ENCODE assay signal across 36 cellular contexts in the genomic region with DNA sequence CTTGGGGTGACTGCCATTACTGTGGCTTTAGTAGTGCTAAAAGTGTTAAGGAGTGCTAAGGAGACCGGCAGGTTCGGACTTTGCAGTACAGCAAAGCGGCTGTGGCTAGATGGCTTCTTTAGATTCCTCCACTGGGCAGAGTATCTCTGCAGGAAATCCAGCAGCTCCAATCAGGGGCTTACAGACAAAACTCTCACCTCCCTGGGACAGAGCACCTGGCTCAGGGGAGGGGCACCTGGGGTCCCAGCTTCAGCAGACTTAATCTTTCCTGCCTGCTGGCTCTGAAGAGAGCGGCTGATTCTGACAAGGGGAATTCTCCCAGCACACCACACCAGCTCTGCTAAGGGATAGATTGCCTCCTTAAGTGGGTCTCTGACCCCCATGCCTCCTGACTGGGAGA.
"Had no signal": no experiment of that assay in that cellular context is flagged by ENCODE, and none has a peak within 500 bp of the region (broad histone marks: within the 10 kb centered on the region; RNA-seq: fewer than 3 reads in every experiment).

No MANE protein-coding gene starts in this region.

- H3K4me3 Mint-ChIP-seq: activated CD4-positive, alpha-beta memory T cell treated with anti-CD3 and anti-CD28 coated beads, Interleukin-2, amount 10 ng/mL, durations not matched to agents 7 days and 5 days; activated CD4-positive, alpha-beta T cell treated with anti-CD3 and anti-CD28 coated beads for 36 hours; activated CD4-positive, alpha-beta T cell treated with anti-CD3 and anti-CD28 coated beads, Interleukin-2, amount 10 ng/mL, durations not matched to agents 7 days and 5 days; activated CD8-positive, alpha-beta memory T cell treated with anti-CD3 and anti-CD28 coated beads, Interleukin-2, amount 10 ng/mL, durations not matched to agents 7 days and 5 days; activated CD8-positive, alpha-beta T cell treated with anti-CD3 and anti-CD28 coated beads, Interleukin-2, amount 10 ng/mL, durations not matched to agents 7 days and 5 days; activated naive CD4-positive, alpha-beta T cell treated with anti-CD3 and anti-CD28 coated beads, Interleukin-2, amount 10 ng/mL, durations not matched to agents 7 days and 5 days; activated naive CD4-positive, alpha-beta T cell treated with anti-CD3 and anti-CD28 coated beads, Interleukin-2, amount 50 U/mL, for 24 hours; activated naive CD8-positive, alpha-beta T cell; activated naive CD8-positive, alpha-beta T cell treated with anti-CD3 and anti-CD28 coated beads, Interleukin-2, amount 10 ng/mL, durations not matched to agents 7 days and 5 days; activated naive CD8-positive, alpha-beta T cell treated with anti-CD3 and anti-CD28 coated beads, Interleukin-2, amount 50 U/mL, for 24 hours; activated T-cell treated with anti-CD3 and anti-CD28 coated beads, Interleukin-2, amount 50 U/mL, for 24 hours; brain; central memory CD8-positive, alpha-beta T cell; T-helper 1 cell treated with Interleukin-12 subunit alpha and Interleukin-12 subunit beta and Interleukin-4 antibody, amounts not matched to agents 30 μg/mL and 1 μg/mL, for 36 hours; T-helper 2 cell treated with Interferon-gamma antibody and Interleukin-4, amounts not matched to agents 5 μg/mL and 100 μg/mL, for 36 hours had no signal

- DNase-seq: activated CD4-positive, alpha-beta memory T cell treated with anti-CD3 and anti-CD28 coated beads, Interleukin-2, amount 10 ng/mL, durations not matched to agents 7 days and 5 days; activated CD4-positive, alpha-beta T cell treated with anti-CD3 and anti-CD28 coated beads for 1 hour; activated CD4-positive, alpha-beta T cell treated with anti-CD3 and anti-CD28 coated beads for 36 hours; activated CD4-positive, alpha-beta T cell treated with anti-CD3 and anti-CD28 coated beads for 48 hours; activated CD4-positive, alpha-beta T cell treated with anti-CD3 and anti-CD28 coated beads, Interleukin-2, amount 10 ng/mL, durations not matched to agents 7 days and 5 days; activated CD4-positive, alpha-beta T cell treated with anti-CD3 and anti-CD28 coated beads, Interleukin-2, amount 50 U/mL, for 48 hours; activated CD4-positive, CD25-positive, alpha-beta regulatory T cell; activated CD8-positive, alpha-beta memory T cell treated with anti-CD3 and anti-CD28 coated beads for 24 hours; activated CD8-positive, alpha-beta memory T cell treated with anti-CD3 and anti-CD28 coated beads, Interleukin-2, amount 10 ng/mL, durations not matched to agents 7 days and 5 days; activated CD8-positive, alpha-beta memory T cell treated with anti-CD3 and anti-CD28 coated beads, Interleukin-2, amount 50 U/mL, for 48 hours; activated CD8-positive, alpha-beta T cell treated with anti-CD3 and anti-CD28 coated beads, Interleukin-2, amount 10 ng/mL, durations not matched to agents 7 days and 5 days; activated effector memory CD4-positive, alpha-beta T cell treated with Interleukin-2 at 50 U/mL for 16 hours; activated gamma-delta T cell; activated naive CD4-positive, alpha-beta T cell treated with anti-CD3 and anti-CD28 coated beads, Interleukin-2, amount 10 ng/mL, durations not matched to agents 7 days and 5 days; activated naive CD4-positive, alpha-beta T cell treated with Interleukin-2 at 50 U/mL for 16 hours; activated naive CD8-positive, alpha-beta T cell treated with anti-CD3 and anti-CD28 coated beads, Interleukin-2, amount 10 ng/mL, durations not matched to agents 7 days and 5 days; activated naive CD8-positive, alpha-beta T cell treated with anti-CD3 and anti-CD28 coated beads, Interleukin-2, amount 50 U/mL, for 24 hours; activated T-cell treated with anti-CD3 and anti-CD28 coated beads, Interleukin-2, amount 50 U/mL, for 24 hours; activated T-cell treated with anti-CD3 and anti-CD28 coated beads, Interleukin-2, amount 50 U/mL, for 48 hours; amygdala; anterior cingulate cortex; caudate nucleus; T-helper 1 cell; T-helper 2 cell; T-helper 9 cell had no signal

- H3K36me3 ChIP-seq: ascending aorta, cardiac muscle cell had no signal

- H3K27ac ChIP-seq: ascending aorta, cardiac muscle cell, VCaP had no signal

- H3K36me3 Mint-ChIP-seq: activated CD8-positive, alpha-beta memory T cell treated with anti-CD3 and anti-CD28 coated beads, Interleukin-2, amount 10 ng/mL, durations not matched to agents 7 days and 5 days; activated naive CD4-positive, alpha-beta T cell treated with anti-CD3 and anti-CD28 coated beads, Interleukin-2, amount 10 ng/mL, durations not matched to agents 7 days and 5 days; activated naive CD4-positive, alpha-beta T cell treated with anti-CD3 and anti-CD28 coated beads, Interleukin-2, amount 50 U/mL, for 24 hours; activated naive CD8-positive, alpha-beta T cell; activated naive CD8-positive, alpha-beta T cell treated with anti-CD3 and anti-CD28 coated beads, Interleukin-2, amount 10 ng/mL, durations not matched to agents 7 days and 5 days; brain had no signal

- H3K4me1 ChIP-seq: ascending aorta had no signal

- H3K4me1 Mint-ChIP-seq: activated CD4-positive, alpha-beta memory T cell treated with anti-CD3 and anti-CD28 coated beads, Interleukin-2, amount 10 ng/mL, durations not matched to agents 7 days and 5 days; activated CD4-positive, alpha-beta T cell treated with anti-CD3 and anti-CD28 coated beads for 36 hours; activated CD4-positive, alpha-beta T cell treated with anti-CD3 and anti-CD28 coated beads, Interleukin-2, amount 10 ng/mL, durations not matched to agents 7 days and 5 days; activated CD8-positive, alpha-beta memory T cell treated with anti-CD3 and anti-CD28 coated beads, Interleukin-2, amount 10 ng/mL, durations not matched to agents 7 days and 5 days; activated naive CD4-positive, alpha-beta T cell treated with anti-CD3 and anti-CD28 coated beads, Interleukin-2, amount 10 ng/mL, durations not matched to agents 7 days and 5 days; activated naive CD4-positive, alpha-beta T cell treated with anti-CD3 and anti-CD28 coated beads, Interleukin-2, amount 50 U/mL, for 24 hours; activated naive CD8-positive, alpha-beta T cell treated with anti-CD3 and anti-CD28 coated beads, Interleukin-2, amount 10 ng/mL, durations not matched to agents 7 days and 5 days; activated naive CD8-positive, alpha-beta T cell treated with anti-CD3 and anti-CD28 coated beads, Interleukin-2, amount 50 U/mL, for 24 hours; brain; central memory CD8-positive, alpha-beta T cell had no signal

- ATAC-seq: activated CD4-positive, alpha-beta T cell treated with anti-CD3 and anti-CD28 coated beads for 36 hours; activated CD4-positive, CD25-positive, alpha-beta regulatory T cell treated with anti-CD3 and anti-CD28 coated beads, Interleukin-2, amount 50 U/mL, for 24 hours; activated CD8-positive, alpha-beta memory T cell treated with anti-CD3 and anti-CD28 coated beads, Interleukin-2, amount 10 ng/mL, durations not matched to agents 7 days and 5 days; activated CD8-positive, alpha-beta T cell treated with anti-CD3 and anti-CD28 coated beads, Interleukin-2, amount 10 ng/mL, durations not matched to agents 7 days and 5 days; activated naive CD8-positive, alpha-beta T cell treated with anti-CD3 and anti-CD28 coated beads, Interleukin-2, amount 50 U/mL, for 24 hours had no signal

- H3K27ac Mint-ChIP-seq: activated CD4-positive, alpha-beta memory T cell treated with anti-CD3 and anti-CD28 coated beads, Interleukin-2, amount 10 ng/mL, durations not matched to agents 7 days and 5 days; activated CD4-positive, alpha-beta T cell treated with anti-CD3 and anti-CD28 coated beads for 36 hours; activated CD4-positive, alpha-beta T cell treated with anti-CD3 and anti-CD28 coated beads, Interleukin-2, amount 10 ng/mL, durations not matched to agents 7 days and 5 days; activated CD8-positive, alpha-beta memory T cell treated with anti-CD3 and anti-CD28 coated beads, Interleukin-2, amount 10 ng/mL, durations not matched to agents 7 days and 5 days; activated CD8-positive, alpha-beta T cell treated with anti-CD3 and anti-CD28 coated beads, Interleukin-2, amount 10 ng/mL, durations not matched to agents 7 days and 5 days; activated naive CD4-positive, alpha-beta T cell treated with anti-CD3 and anti-CD28 coated beads, Interleukin-2, amount 10 ng/mL, durations not matched to agents 7 days and 5 days; activated naive CD4-positive, alpha-beta T cell treated with anti-CD3 and anti-CD28 coated beads, Interleukin-2, amount 50 U/mL, for 24 hours; activated naive CD8-positive, alpha-beta T cell; activated naive CD8-positive, alpha-beta T cell treated with anti-CD3 and anti-CD28 coated beads, Interleukin-2, amount 10 ng/mL, durations not matched to agents 7 days and 5 days; activated naive CD8-positive, alpha-beta T cell treated with anti-CD3 and anti-CD28 coated beads, Interleukin-2, amount 50 U/mL, for 24 hours; activated T-cell treated with anti-CD3 and anti-CD28 coated beads, Interleukin-2, amount 50 U/mL, for 24 hours; activated T-helper 2 cell treated with anti-CD3 and anti-CD28 coated beads, Interferon-gamma antibody, Interleukin-2, Interleukin-4, amounts not matched to agents 10 μg/mL and 5 μg/mL and 100 μg/mL, durations not matched to agents 14 hours and 24 hours and 36 hours; brain; T-helper 1 cell treated with Interleukin-12 subunit alpha and Interleukin-12 subunit beta and Interleukin-4 antibody, amounts not matched to agents 30 μg/mL and 1 μg/mL, for 36 hours; T-helper 2 cell treated with Interferon-gamma antibody and Interleukin-4, amounts not matched to agents 5 μg/mL and 100 μg/mL, for 36 hours had no signal

- H3K27me3 Mint-ChIP-seq: activated CD4-positive, alpha-beta memory T cell treated with anti-CD3 and anti-CD28 coated beads, Interleukin-2, amount 10 ng/mL, durations not matched to agents 7 days and 5 days; activated CD4-positive, alpha-beta T cell treated with anti-CD3 and anti-CD28 coated beads for 36 hours; activated CD4-positive, alpha-beta T cell treated with anti-CD3 and anti-CD28 coated beads, Interleukin-2, amount 10 ng/mL, durations not matched to agents 7 days and 5 days; activated CD8-positive, alpha-beta memory T cell treated with anti-CD3 and anti-CD28 coated beads, Interleukin-2, amount 10 ng/mL, durations not matched to agents 7 days and 5 days; activated naive CD4-positive, alpha-beta T cell treated with anti-CD3 and anti-CD28 coated beads, Interleukin-2, amount 10 ng/mL, durations not matched to agents 7 days and 5 days; activated naive CD4-positive, alpha-beta T cell treated with anti-CD3 and anti-CD28 coated beads, Interleukin-2, amount 50 U/mL, for 24 hours; activated naive CD8-positive, alpha-beta T cell; activated naive CD8-positive, alpha-beta T cell treated with anti-CD3 and anti-CD28 coated beads, Interleukin-2, amount 10 ng/mL, durations not matched to agents 7 days and 5 days; activated T-cell treated with anti-CD3 and anti-CD28 coated beads, Interleukin-2, amount 50 U/mL, for 24 hours; brain; central memory CD8-positive, alpha-beta T cell had no signal

- H3K27me3 ChIP-seq: ascending aorta, cardiac muscle cell had no signal

- H3K4me3 ChIP-seq: ascending aorta, cardiac muscle cell had no signal
